Comparison of ENCODE assay signal across 37 cellular contexts in genomic region chr19:49328741-49329140, GRCh38. TPM values are rescaled to one million over a fixed set of nuclear protein-coding genes. Genes with fewer than 3 reads are reported as not detected.
A peak's percentile ranks its signal among the peaks of the same experiment; 100 is the strongest.
DNase-seq lines count a peak whose midpoint lies in the region; ATAC-seq and TF ChIP-seq lines count a peak whose summit lies in the region.
"Had no signal": no experiment of that assay in that cellular context is flagged by ENCODE, and none has a peak within 500 bp of the region (broad histone marks: within the 10 kb centered on the region; RNA-seq: fewer than 3 reads in every experiment).

No MANE protein-coding gene starts in this region.

- peak overlapping the region; percentile 42; the same call in 1 of the 2 replicates for H2AFZ ChIP-seq in OCI-LY7 (ENCODE audit: low read length)
- H2AFZ ChIP-seq: parathyroid adenoma had no signal

- peak overlapping the region; percentile 98 for H3K27ac ChIP-seq in OCI-LY7 (ENCODE audit: low read depth, low read length, poor library complexity, severe bottlenecking)
- H3K27ac ChIP-seq: left lung, parathyroid adenoma, right atrium auricular region, tibial nerve had no signal

- no peaks in the 10 kb centered on the region for H4K20me1 ChIP-seq in OCI-LY7 (ENCODE audit: insufficient read depth, low read length)

- peaks cover 24% of the 10 kb centered on the region for H3K36me3 ChIP-seq in OCI-LY7 (ENCODE audit: insufficient read depth, low read length)
- H3K36me3 ChIP-seq: BE2C, HAP-1, left lung had no signal

- peaks cover 71% of the 10 kb centered on the region for H3K4me1 Mint-ChIP-seq in stimulated activated naive CD8-positive, alpha-beta T cell treated with anti-CD3 and anti-CD28 coated beads, Interleukin-15, Interleukin-2, amounts not matched to agents 100 ng/mL and 50 ng/mL, for 24 hours (ENCODE audit: low read depth)

- no peak for TF ChIP-seq CTCF in OCI-LY7 (conservative IDR thresholded peaks at IDR 0.05; ENCODE audit: low read length)

- H3K27me3 Mint-ChIP-seq in stimulated activated naive CD8-positive, alpha-beta T cell treated with anti-CD3 and anti-CD28 coated beads, Interleukin-15, Interleukin-2, amounts not matched to agents 100 ng/mL and 50 ng/mL, for 24 hours: no peaks in the 10 kb centered on the region
- H3K27me3 Mint-ChIP-seq: activated CD8-positive, alpha-beta T cell treated with anti-CD3 and anti-CD28 coated beads for 36 hours; effector memory CD8-positive, alpha-beta T cell had no signal

- CTCF ChIA-PET in OCI-LY7 (lab: Charles Lee; ENCODE audit: unreplicated experiment): no interaction called here

- peak overlapping the region; percentile 58 for H3K4me3 ChIP-seq in OCI-LY7 (ENCODE audit: low read depth, low read length, poor library complexity, severe bottlenecking)
- H3K4me3 ChIP-seq: HAP-1, left lung, right atrium auricular region, tibial nerve had no signal

- peaks cover 31% of the 10 kb centered on the region; the same call in 1 of the 2 replicates for H3K79me2 ChIP-seq in OCI-LY7 (ENCODE audit: insufficient read depth, low read depth, low read length)
- H3K79me2 ChIP-seq: parathyroid adenoma had no signal

- peak overlapping the region; percentile 80 for H3K27ac Mint-ChIP-seq in stimulated activated naive CD8-positive, alpha-beta T cell treated with anti-CD3 and anti-CD28 coated beads, Interleukin-15, Interleukin-2, amounts not matched to agents 100 ng/mL and 50 ng/mL, for 24 hours

- peaks cover 2% of the 10 kb centered on the region for H3K9me3 ChIP-seq in OCI-LY7 (ENCODE audit: low read length)
- H3K9me3 ChIP-seq: BE2C, HAP-1, left lung, right atrium auricular region, tibial nerve had no signal

- no TSS peak for BruUV-seq in OCI-LY7 (replicated peaks; lab: Mats Ljungman, UMichigan)

- no peak for ATAC-seq in stimulated activated naive CD8-positive, alpha-beta T cell treated with anti-CD3 and anti-CD28 coated beads, Interleukin-15, Interleukin-2, amounts not matched to agents 100 U/mL and 50 U/mL, for 24 hours
- ATAC-seq in HG02763 (IDR thresholded peaks at IDR 0.05; ENCODE audit: unreplicated experiment) (no peak), GM19455 (IDR thresholded peaks at IDR 0.05; ENCODE audit: unreplicated experiment) (no peak)
- ATAC-seq: activated CD8-positive, alpha-beta T cell treated with anti-CD3 and anti-CD28 coated beads for 36 hours; CD8-positive, alpha-beta T cell; effector memory CD8-positive, alpha-beta T cell; left lung; SK-N-SH treated with all-trans-retinoic acid at 6 μM for 48 hours had no signal

- POLR2A ChIA-PET in OCI-LY7 (lab: Charles Lee): interaction anchor here (0.6 kb wide), 1 partner anchor 1002 kb away, joined by 3 read pairs; no protein-coding TSS in a partner anchor

- peaks cover 27% of the 10 kb centered on the region for H3K36me3 Mint-ChIP-seq in stimulated activated naive CD8-positive, alpha-beta T cell treated with anti-CD3 and anti-CD28 coated beads, Interleukin-15, Interleukin-2, amounts not matched to agents 100 ng/mL and 50 ng/mL, for 24 hours (ENCODE audit: low read depth)

- intact Hi-C loops in OCI-LY7 (cut with micrococcal nuclease; ENCODE audit: unreplicated experiment): no loop called here

- no peak for DNase-seq in stimulated activated naive CD8-positive, alpha-beta T cell treated with anti-CD3 and anti-CD28 coated beads, Interleukin-15, Interleukin-2, amounts not matched to agents 100 U/mL and 50 U/mL, for 24 hours
- DNase-seq in OCI-LY7 (ENCODE audit: low spot score) (no peak), islet precursor cell (peak; percentile 13), NCI-H128 (lab: John Stamatoyannopoulos, UW; ENCODE audit: unreplicated experiment) (no peak), AG08395 (ENCODE audit: low spot score) (no peak)
- DNase-seq: activated CD4-positive, alpha-beta T cell treated with anti-CD3 and anti-CD28 coated beads for 1 hour; activated CD8-positive, alpha-beta T cell treated with anti-CD3 and anti-CD28 coated beads for 36 hours; activated gamma-delta T cell; BE2C; CD8-positive, alpha-beta T cell; central memory CD4-positive, alpha-beta T cell; cortex of kidney; DMS 273 treated with DMSO at 0.1 percent for 48 hours; effector memory CD8-positive, alpha-beta T cell; glutamatergic neuron; IMR-90; left lung; mesenchymal stem cell; NCI-H1048; NCI-H187 treated with DMSO at 0.1 percent for 48 hours; NCI-H2171; NCI-H510A; NK-92 treated with Interleukin-12 subunit alpha and Interleukin-12 subunit beta, amount 100 ng/mL, for 24 hours; Right ventricle myocardium superior; small intestine had no signal

- H3K9me2 ChIP-seq in OCI-LY7 (ENCODE audit: insufficient read depth, low read length): no peaks in the 10 kb centered on the region

- no peaks in the 10 kb centered on the region for H3K9me3 Mint-ChIP-seq in stimulated activated naive CD8-positive, alpha-beta T cell treated with anti-CD3 and anti-CD28 coated beads, Interleukin-15, Interleukin-2, amounts not matched to agents 100 ng/mL and 50 ng/mL, for 24 hours
- H3K9me3 Mint-ChIP-seq: activated CD8-positive, alpha-beta T cell treated with anti-CD3 and anti-CD28 coated beads for 36 hours; CD8-positive, alpha-beta T cell; effector memory CD8-positive, alpha-beta T cell had no signal

- H3K4me2 ChIP-seq in OCI-LY7 (ENCODE audit: low read length): peak overlapping the region; percentile 59

- peak overlapping the region; percentile 11 for H3K4me3 Mint-ChIP-seq in stimulated activated naive CD8-positive, alpha-beta T cell treated with anti-CD3 and anti-CD28 coated beads, Interleukin-15, Interleukin-2, amounts not matched to agents 100 ng/mL and 50 ng/mL, for 24 hours
- H3K4me3 Mint-ChIP-seq: activated CD8-positive, alpha-beta T cell treated with anti-CD3 and anti-CD28 coated beads for 36 hours; CD8-positive, alpha-beta T cell; effector memory CD8-positive, alpha-beta T cell; neural crest cell had no signal

- peaks cover 94% of the 10 kb centered on the region for H3K4me1 ChIP-seq in OCI-LY7 (ENCODE audit: insufficient read depth, low read length, poor library complexity, severe bottlenecking)
- H3K4me1 ChIP-seq: BE2C, HAP-1, parathyroid adenoma, right atrium auricular region had no signal

RNA-seq across cellular contexts. Expression of gene SLC6A16, which starts 3.8 kb away (rescaled TPM):
- total RNA-seq in OCI-LY7 (2014; rRNA removed; shearing (Covaris generic)): 2.5 and 2.8 TPM in 2 replicates
- 15.8 and 21.7 TPM in 2 replicates for total RNA-seq in OCI-LY7 (2022)
- total RNA-seq: fibroblast of villous mesenchyme had no signal

RNA-seq across cellular contexts. Expression of gene CD37, which starts 6.5 kb away (rescaled TPM):
- total RNA-seq in OCI-LY7 (2014; rRNA removed; shearing (Covaris generic)): 170 and 219 TPM in 2 replicates
- 279 and 352 TPM in 2 replicates for total RNA-seq in OCI-LY7 (2022)
- total RNA-seq: A673, fibroblast of villous mesenchyme, IMR-90, neural crest cell had no signal

RNA-seq across cellular contexts. Expression of gene TEAD2, which starts 33.5 kb away (rescaled TPM):
- 5.3 and 7.4 TPM in 2 replicates for total RNA-seq in OCI-LY7 (2014; rRNA removed; shearing (Covaris generic))
- 4.9 and 7.6 TPM in 2 replicates for total RNA-seq in OCI-LY7 (2022)
- total RNA-seq: activated CD8-positive, alpha-beta T cell treated with anti-CD3 and anti-CD28 coated beads for 36 hours; CD8-positive, alpha-beta T cell; T-helper 2 cell treated with Interferon-gamma antibody and Interleukin-4, amounts not matched to agents 100 ng/mL and 5 ng/mL, for 36 hours had no signal

RNA-seq across cellular contexts. Expression of gene DKKL1, which starts 34.9 kb away (rescaled TPM):
- total RNA-seq in OCI-LY7 (2014; rRNA removed; shearing (Covaris generic)): 0.15 and 0.63 TPM in 2 replicates
- total RNA-seq in OCI-LY7 (2022): 0.61 and 0.79 TPM in 2 replicates
- total RNA-seq: activated CD8-positive, alpha-beta T cell treated with anti-CD3 and anti-CD28 coated beads for 36 hours; CD8-positive, alpha-beta T cell; fibroblast of villous mesenchyme; IMR-90; right atrium auricular region; Right ventricle myocardium superior; T-helper 2 cell treated with Interferon-gamma antibody and Interleukin-4, amounts not matched to agents 100 ng/mL and 5 ng/mL, for 36 hours; tibial nerve had no signal

RNA-seq across cellular contexts. Expression of gene KASH5, which starts 59.3 kb away (rescaled TPM):
- 12.0 and 15.9 TPM in 2 replicates for total RNA-seq in OCI-LY7 (2014; rRNA removed; shearing (Covaris generic))
- total RNA-seq in OCI-LY7 (2022): 16.3 and 19.4 TPM in 2 replicates
- total RNA-seq: CD8-positive, alpha-beta T cell; fibroblast of villous mesenchyme; IMR-90; neural crest cell; right atrium auricular region; Right ventricle myocardium superior; tibial nerve had no signal
